Comparison of ENCODE assay signal across 9 cellular contexts in the genomic region with DNA sequence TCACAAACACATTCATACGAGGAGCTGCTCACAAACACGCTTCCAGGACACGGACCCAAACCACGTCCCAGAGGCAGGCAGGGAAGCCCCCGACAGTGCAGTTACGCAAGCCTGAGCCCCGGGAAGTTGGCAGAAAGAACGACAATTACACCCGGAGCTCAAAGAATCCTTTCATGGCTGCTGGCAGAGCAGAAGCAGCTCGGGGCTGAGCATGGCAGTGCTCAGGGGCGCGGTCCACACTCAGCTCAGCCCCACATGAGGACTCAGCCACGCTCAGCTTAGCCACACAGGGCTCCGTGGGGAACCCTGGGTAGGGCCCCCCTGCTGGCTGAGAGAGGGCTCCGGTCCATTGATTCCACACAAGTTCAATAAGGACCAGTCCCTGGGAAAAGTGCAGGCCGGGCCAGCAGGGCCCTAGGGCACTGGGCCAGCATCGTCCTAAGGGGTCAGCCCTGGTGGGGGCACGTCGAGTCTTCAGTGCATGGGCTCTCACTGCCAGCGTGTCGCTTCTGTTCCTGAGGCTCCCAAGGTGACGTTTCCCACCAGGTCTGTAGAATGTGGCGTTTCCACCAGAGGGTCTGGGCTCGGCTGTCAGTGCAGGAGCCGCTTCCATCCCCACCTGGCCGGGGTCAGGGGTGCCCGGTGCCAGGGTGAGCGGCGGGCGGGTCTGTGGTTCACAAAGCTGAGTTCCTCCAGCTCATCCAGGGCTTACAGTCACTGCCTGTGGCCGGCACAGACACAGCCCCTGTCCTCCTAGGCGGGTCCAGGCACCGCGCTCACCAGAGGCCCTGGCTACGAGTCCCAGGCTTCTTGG. TPM values are rescaled to one million over a fixed set of nuclear protein-coding genes. Genes with fewer than 3 reads are reported as not detected.
DNase-seq lines count a peak whose midpoint lies in the region; ATAC-seq, FAIRE-seq and TF ChIP-seq lines count a peak whose summit lies in the region.
"Had no signal": no experiment of that assay in that cellular context is flagged by ENCODE, and none has a peak within 500 bp of the region (broad histone marks: within the 10 kb centered on the region; RNA-seq: fewer than 3 reads in every experiment).

No MANE protein-coding gene starts in this region.

- FAIRE-seq in urothelium cell line (lab: Jason Lieb, UNC) = peak; percentile 5

- H3K4me3 ChIP-seq in left ventricle myocardium inferior = no peak overlapping the region

- intact Hi-C loops in Right ventricle myocardium inferior (cut with DNase I) = no loop called here
- intact Hi-C loops in cardiac septum (cut with DNase I) = loop anchor here (2.0 to 10.0 kb wide), 2 partner anchors 22 to 284 kb away; no protein-coding TSS in a partner anchor
- intact Hi-C loops in left ventricle myocardium inferior (cut with micrococcal nuclease) = no loop called here
- intact Hi-C loops in posterior cingulate gyrus (cut with DNase I) = no loop called here

- peaks cover 85% of the 10 kb centered on the region for H3K4me1 ChIP-seq in left ventricle myocardium inferior

- H3K36me3 ChIP-seq in left ventricle myocardium inferior = peaks cover 39% of the 10 kb centered on the region

- TF ChIP-seq CTCF in left ventricle myocardium inferior (IDR thresholded peaks at IDR 0.05; ENCODE audit: borderline replicate concordance) = no peak

- H3K27me3 ChIP-seq in left ventricle myocardium inferior (ENCODE audit: low read depth) = no peaks in the 10 kb centered on the region

- ATAC-seq in Right ventricle myocardium inferior (no peak), esophagus mucosa (no peak), GM21723 (IDR thresholded peaks at IDR 0.05; ENCODE audit: unreplicated experiment) (no peak)

- peak overlapping the region; percentile 97 for H3K27ac ChIP-seq in left ventricle myocardium inferior (replicated peaks)

- no peaks in the 10 kb centered on the region for H3K9me3 ChIP-seq in left ventricle myocardium inferior (replicated peaks)

- DNase-seq in Right ventricle myocardium inferior (ENCODE audit: missing footprints) = peak; percentile 73
- DNase-seq in cardiac septum (ENCODE audit: low spot score) = no peak
- peak; percentile 20 for DNase-seq in left ventricle myocardium inferior
- peak in 8 of 10 donors; percentile 46 to 93 (median 68) for DNase-seq in posterior cingulate gyrus
- DNase-seq in urothelium cell line (ENCODE audit: low spot score) = no peak
- DNase-seq in NAMALWA (ENCODE audit: low spot score) = no peak
- DNase-seq: ACHN had no signal

RNA-seq across cellular contexts. Expression of gene GAS6, which starts 23.1 kb away (rescaled TPM):
- 189 TPM for total RNA-seq in Right ventricle myocardium inferior
- total RNA-seq in cardiac septum = 201 TPM
- 186 TPM for total RNA-seq in left ventricle myocardium inferior
- total RNA-seq in esophagus mucosa = 34.8 TPM

Comparison
In these comparisons a context has a peak if more than half of its experiments do, and no peak if none do; other contexts are left out.
1. DNase-seq: peak in Right ventricle myocardium inferior (single experiment), left ventricle myocardium inferior (single experiment) and posterior cingulate gyrus (8 of 10); none in cardiac septum (single experiment), urothelium cell line (single experiment) and NAMALWA (single experiment).